1 cellular context compared by ENCODE assay signal in the genomic region with DNA sequence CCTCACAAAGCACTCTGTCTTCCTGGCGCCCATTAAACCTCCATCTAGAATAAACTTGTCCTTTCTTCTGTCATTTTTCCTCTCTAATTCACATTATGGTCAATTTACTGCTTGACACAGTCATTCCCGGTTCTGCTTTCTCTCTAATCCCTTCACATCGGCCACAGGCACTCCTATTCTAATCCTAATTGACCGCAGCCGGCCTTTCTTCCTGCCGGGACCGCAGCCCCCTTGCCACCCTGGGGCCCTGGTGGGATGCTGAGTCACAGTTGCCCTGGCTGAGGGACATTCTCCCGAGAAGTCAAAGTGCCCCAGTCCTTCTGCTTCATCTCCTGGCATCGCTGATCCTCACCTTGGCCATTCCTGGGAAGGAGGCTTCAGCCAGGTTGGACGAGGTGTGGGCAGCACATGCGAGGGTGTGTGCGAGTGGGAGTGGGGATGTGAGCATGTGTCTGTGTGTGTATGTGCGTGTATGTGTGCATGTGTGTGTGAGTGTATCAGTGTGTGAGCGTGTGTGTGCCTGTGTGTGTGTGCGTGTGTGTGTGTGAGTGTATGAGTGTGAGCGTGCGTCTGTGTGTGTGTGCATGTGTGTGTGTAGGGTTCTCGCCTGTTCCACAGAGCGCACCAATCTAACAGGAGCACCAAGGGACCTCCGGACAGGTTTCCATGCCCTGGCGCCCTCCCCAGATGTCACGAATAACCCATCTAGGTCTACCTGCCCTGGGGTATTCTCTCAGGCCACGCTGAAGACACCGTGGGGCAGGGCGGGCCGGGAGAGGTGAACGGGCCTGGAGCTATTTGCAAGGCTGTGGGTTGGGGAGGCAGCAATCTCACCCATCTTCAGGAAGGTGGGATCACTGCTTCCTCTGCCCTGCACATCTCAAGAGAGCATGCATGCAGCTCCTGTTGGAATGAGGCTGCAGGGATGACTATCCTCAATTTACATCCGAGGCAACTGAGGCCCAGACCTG.
TF ChIP-seq lines count a peak whose summit lies in the region.

No MANE protein-coding gene starts in this region.

TF ChIP-seq in H1, 55 proteins besides CTCF, POLR2A, EP300 and RAD21:
- TF ChIP-seq MAFK (IDR thresholded peaks at IDR 0.05; ENCODE audit: low read depth, low read length) (peak; percentile 6; the same call in 1 of the 2 replicates), SP1 (IDR thresholded peaks at IDR 0.05; ENCODE audit: low read depth, low read length) (no peak)
